ENCODE assay signal across 26 cellular contexts in genomic region chr7:31080112-31080511, GRCh38. TPM values are rescaled to one million over a fixed set of nuclear protein-coding genes. Genes with fewer than 3 reads are reported as not detected.
A peak's percentile ranks its signal among the peaks of the same experiment; 100 is the strongest.
DNase-seq lines count a peak whose midpoint lies in the region; ATAC-seq, FAIRE-seq and TF ChIP-seq lines count a peak whose summit lies in the region.
"Had no signal": no experiment of that assay in that cellular context is flagged by ENCODE, and none has a peak within 500 bp of the region (broad histone marks: within the 10 kb centered on the region; RNA-seq: fewer than 3 reads in every experiment).

No MANE protein-coding gene starts in this region.

- H3K4me1 Mint-ChIP-seq in chondrocyte (ENCODE audit: low read depth): no peaks in the 10 kb centered on the region
- H3K4me1 Mint-ChIP-seq: CD8-positive, alpha-beta memory T cell had no signal

- intact Hi-C loops in kidney (cut with DNase I): no loop called here
- intact Hi-C loops in posterior vena cava (cut with DNase I): no loop called here
- intact Hi-C loops in left ventricle myocardium superior (cut with micrococcal nuclease): no loop called here

- no peak overlapping the region for H3K27ac ChIP-seq in kidney (ENCODE audit: low read depth in 2 of 2, low read length in 2 of 2)
- H3K27ac ChIP-seq: A549; BLaER1 treated with 17β-estradiol and CSF1 and Interleukin-3, amounts not matched to agents 10 nM and 100 nM; GM23248 had no signal

- FAIRE-seq in kidney (lab: Jason Lieb, UNC): no peak
- FAIRE-seq: A549, D721Med, GM12878, GM19239 had no signal

- H3K9me3 ChIP-seq in kidney (ENCODE audit: control insufficient read depth in 1 of 2, low read length in 2 of 2): no peaks in the 10 kb centered on the region
- H3K9me3 ChIP-seq: A549; BE2C; BLaER1 treated with 17β-estradiol and CSF1 and Interleukin-3, amounts not matched to agents 10 nM and 100 nM had no signal

- H3K27ac Mint-ChIP-seq in chondrocyte (ENCODE audit: unreplicated experiment): no peak overlapping the region
- H3K27ac Mint-ChIP-seq: CD4-positive, alpha-beta T cell; CD8-positive, alpha-beta memory T cell; H9 had no signal

- ATAC-seq in HG03025 (IDR thresholded peaks at IDR 0.05; ENCODE audit: low FRiP score, unreplicated experiment): no peak
- no peak for ATAC-seq in left ventricle myocardium superior
- ATAC-seq in HG02870 (IDR thresholded peaks at IDR 0.05; ENCODE audit: unreplicated experiment): no peak
- ATAC-seq: A549, GM12878, HCT116 had no signal

- H3K9ac ChIP-seq in kidney (ENCODE audit: low read length in 2 of 2): no peak overlapping the region
- H3K9ac ChIP-seq: BLaER1 treated with 17β-estradiol and CSF1 and Interleukin-3, amounts not matched to agents 10 nM and 100 nM; GM23248 had no signal

- no peaks in the 10 kb centered on the region for H3K4me1 ChIP-seq in kidney (ENCODE audit: control insufficient read depth in 1 of 2, insufficient read depth in 1 of 2, low read depth in 1 of 2, low read length in 2 of 2)
- H3K4me1 ChIP-seq: A549, BE2C had no signal

- no peak overlapping the region for H3K4me3 ChIP-seq in kidney (ENCODE audit: low read length in 2 of 2)
- H3K4me3 ChIP-seq: A549; BLaER1 treated with 17β-estradiol and CSF1 and Interleukin-3, amounts not matched to agents 10 nM and 100 nM; GM12878; GM23248 had no signal

- no peaks in the 10 kb centered on the region for H3K36me3 ChIP-seq in kidney (ENCODE audit: control insufficient read depth in 1 of 2, insufficient read depth in 2 of 2, low read length in 2 of 2)
- H3K36me3 ChIP-seq: BE2C; BLaER1 treated with 17β-estradiol and CSF1 and Interleukin-3, amounts not matched to agents 10 nM and 100 nM had no signal

- H3K27me3 Mint-ChIP-seq in chondrocyte (ENCODE audit: low read depth): peaks cover 50% of the 10 kb centered on the region

- H3K36me3 Mint-ChIP-seq in chondrocyte (ENCODE audit: low read depth): no peaks in the 10 kb centered on the region
- H3K36me3 Mint-ChIP-seq: CD14-positive monocyte; CD8-positive, alpha-beta memory T cell had no signal

- no peaks in the 10 kb centered on the region for H3K9me3 Mint-ChIP-seq in chondrocyte (ENCODE audit: low read depth)
- H3K9me3 Mint-ChIP-seq: CD14-positive monocyte; CD4-positive, alpha-beta T cell; CD8-positive, alpha-beta memory T cell; H9 had no signal

- TF ChIP-seq CTCF in chondrocyte (IDR thresholded peaks at IDR 0.05): no peak
- no peak for TF ChIP-seq CTCF in kidney (IDR thresholded peaks at IDR 0.05; ENCODE audit: borderline replicate concordance, extremely low read depth, insufficient read depth)

- H3K4me3 Mint-ChIP-seq in chondrocyte (ENCODE audit: unreplicated experiment): no peak overlapping the region
- H3K4me3 Mint-ChIP-seq: CD14-positive monocyte; CD4-positive, alpha-beta T cell; H9 had no signal

- DNase-seq in chondrocyte (ENCODE audit: low spot score) (peak; percentile 3), kidney (peak; percentile 0), posterior vena cava (ENCODE audit: low spot score) (peak; percentile 5), NCI-H2171 (lab: John Stamatoyannopoulos, UW) (no peak), left ventricle myocardium superior (no peak)
- DNase-seq: 8988T; ACHN; AML-193; BE2C; CD4-positive, alpha-beta T cell; CD8-positive, alpha-beta memory T cell; DMS 273 treated with DMSO at 0.1 percent for 48 hours; DMS79; EL; GDM1; GM23248; H9 had no signal

RNA-seq across cellular contexts. Expression of gene ADCYAP1R1, which starts 28.0 kb away (rescaled TPM):
- total RNA-seq in chondrocyte (not detected in 3 replicates), kidney (not detected), posterior vena cava (1 to 10 TPM; 1.8 to 4.3 TPM), left ventricle myocardium superior (6.0 TPM)
- not detected for polyA plus RNA-seq in kidney (ENCODE audit: insufficient read depth, low read depth, low replicate concordance)
- total RNA-seq: CD4-positive, alpha-beta T cell; CD8-positive, alpha-beta memory T cell; GM12878; GM23248 had no signal
- polyA plus RNA-seq: CD14-positive monocyte; CD8-positive, alpha-beta memory T cell; GM12878 had no signal

Comparison
In these comparisons a context has a peak if more than half of its experiments do, and no peak if none do; other contexts are left out.
1. DNase-seq: peak in chondrocyte (single experiment), kidney (single experiment) and posterior vena cava (single experiment); none in NCI-H2171 (single experiment) and left ventricle myocardium superior (single experiment).